ENCODE assay signal across 21 cellular contexts in the genomic region with DNA sequence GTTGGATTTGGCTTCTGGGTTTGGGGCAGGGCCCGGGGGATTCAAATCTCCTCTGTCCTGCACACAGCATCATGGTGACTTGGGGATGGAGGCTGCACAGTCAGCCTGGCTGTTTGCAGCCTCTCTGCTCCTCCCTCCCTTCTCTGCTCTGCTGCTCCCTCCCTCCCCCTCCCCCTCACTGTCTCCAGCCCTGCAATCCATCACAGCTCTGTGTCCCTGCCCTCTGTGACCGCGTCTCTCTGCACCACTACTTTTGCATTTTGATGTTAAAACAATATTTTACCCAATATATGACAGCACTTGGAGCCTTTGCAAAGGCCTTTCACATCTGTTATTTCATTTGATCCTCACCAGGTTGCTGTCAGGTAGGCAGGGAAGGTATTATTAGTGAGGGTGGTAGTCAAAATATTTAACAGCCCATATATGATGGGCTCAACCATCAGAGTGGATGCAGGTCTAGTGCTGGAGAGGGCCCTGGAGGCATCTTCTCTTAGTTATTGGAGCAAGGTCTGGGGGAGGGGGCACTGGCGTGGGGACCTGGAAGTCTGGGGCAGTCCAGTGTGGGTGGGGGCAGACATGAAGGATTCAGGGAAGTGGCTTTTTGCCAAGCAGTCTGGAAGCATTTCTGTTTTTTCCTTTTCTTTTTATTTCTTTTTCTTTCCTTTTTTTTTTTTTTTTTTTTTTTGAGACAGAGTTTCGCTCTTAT. TPM values are rescaled to one million over a fixed set of nuclear protein-coding genes. Genes with fewer than 3 reads are reported as not detected.
DNase-seq lines count a peak whose midpoint lies in the region; ATAC-seq and TF ChIP-seq lines count a peak whose summit lies in the region.
"Had no signal": no experiment of that assay in that cellular context is flagged by ENCODE, and none has a peak within 500 bp of the region (broad histone marks: within the 10 kb centered on the region; RNA-seq: fewer than 3 reads in every experiment).

No MANE protein-coding gene starts in this region.

- ATAC-seq in WTC11 (peak; percentile 50), GM18498 (IDR thresholded peaks at IDR 0.05; ENCODE audit: unreplicated experiment) (no peak)
- ATAC-seq: activated T-cell treated with anti-CD3 and anti-CD28 coated beads, Interleukin-2, amount 50 U/mL, for 72 hours; naive thymus-derived CD4-positive, alpha-beta T cell had no signal

- CTCF ChIA-PET in WTC11 (lab: Charles Lee) = interaction anchor here (0.6 kb wide), 2 partner anchors 245 to 426 kb away, joined by 3 read pairs; no protein-coding TSS in a partner anchor

- H3K4me2 ChIP-seq in KMS-11 = peak overlapping the region; percentile 22; the same call in 1 of the 2 replicates

- H3K4me3 Mint-ChIP-seq in WTC11 (no peak overlapping the region), nephron progenitor cell (peak overlapping the region; percentile 44)
- H3K4me3 Mint-ChIP-seq: activated CD4-positive, alpha-beta memory T cell treated with anti-CD3 and anti-CD28 coated beads, Interleukin-2, amount 10 ng/mL, durations not matched to agents 7 days and 5 days; activated naive CD8-positive, alpha-beta T cell; activated T-cell treated with anti-CD3 and anti-CD28 coated beads, Interleukin-2, amount 50 U/mL, for 72 hours; H9; naive thymus-derived CD4-positive, alpha-beta T cell had no signal

- no peak overlapping the region for H3K27ac ChIP-seq in KMS-11
- no peak overlapping the region for H3K27ac ChIP-seq in thyroid gland
- H3K27ac ChIP-seq: Peyer's patch, transverse colon had no signal

- no peak for TF ChIP-seq POLR2A in thyroid gland (IDR thresholded peaks at IDR 0.05)

- H3K4me3 ChIP-seq in KMS-11 (IDR thresholded peaks at IDR 0.05; ENCODE audit: insufficient read depth, low read depth, low read length) (no peak overlapping the region), thyroid gland (replicated peaks in 1 of 3) (no peak overlapping the region)
- H3K4me3 ChIP-seq: Peyer's patch, transverse colon had no signal

- 64 to 65% methylated on average over 5 of the region's 5 CpGs for WGBS in thyroid gland, 2 donors

- DNase-seq in ELF-1 (ENCODE audit: low read depth, low spot score) (peak; percentile 47), WTC11 (ENCODE audit: low spot score) (no peak), nephron progenitor cell (peak; percentile 69), thyroid gland (no peak), SKM-1 treated with dmso at 0.1 percent for 144 hours (lab: John Stamatoyannopoulos, UW; ENCODE audit: unreplicated experiment) (no peak)
- DNase-seq: activated T-cell treated with anti-CD3 and anti-CD28 coated beads, Interleukin-2, amount 50 U/mL, for 72 hours; DMS 273 treated with DMSO at 0.1 percent for 48 hours; H9; mammary epithelial cell; naive thymus-derived CD4-positive, alpha-beta T cell; NCI-H187; NCI-H524 treated with DMSO at 0.1 percent for 48 hours; Peyer's patch; stimulated activated CD4-positive, alpha-beta T cell treated with anti-CD3 and anti-CD28 coated beads, Interleukin-15, amount 100 ng/mL, for 24 hours; stimulated activated naive CD4-positive, alpha-beta T cell treated with Interleukin-2 at 50 U/mL for 16 hours; transverse colon had no signal

- no peaks in the 10 kb centered on the region for H3K79me2 ChIP-seq in KMS-11 (ENCODE audit: insufficient read depth, low read depth)

- no peaks in the 10 kb centered on the region for H3K9me3 ChIP-seq in thyroid gland
- H3K9me3 ChIP-seq: Peyer's patch, transverse colon had no signal

- peak overlapping the region; percentile 44; the same call in 1 of the 2 replicates for H2AFZ ChIP-seq in KMS-11 (ENCODE audit: low read depth)

- POLR2A ChIA-PET in WTC11 (lab: Charles Lee) = no interaction called here

- no peak for TF ChIP-seq CTCF in KMS-11 (conservative IDR thresholded peaks at IDR 0.05; ENCODE audit: low read depth, low read length)
- TF ChIP-seq CTCF in WTC11 (IDR thresholded peaks at IDR 0.05) = no peak
- TF ChIP-seq CTCF in nephron progenitor cell (IDR thresholded peaks at IDR 0.05) = no peak
- no peak for TF ChIP-seq CTCF in thyroid gland (IDR thresholded peaks at IDR 0.05)

- no peaks in the 10 kb centered on the region for H4K20me1 ChIP-seq in KMS-11 (ENCODE audit: insufficient read depth)

- H3K27me3 Mint-ChIP-seq in WTC11 (ENCODE audit: low read depth) (no peaks in the 10 kb centered on the region; the same call in 1 of the 2 replicates), nephron progenitor cell (ENCODE audit: low read depth, poor library complexity) (peaks cover 15% of the 10 kb centered on the region)

- intact Hi-C loops in thyroid gland (cut with DNase I) = no loop called here

- H3K36me3 ChIP-seq in KMS-11 (ENCODE audit: insufficient read depth) = no peaks in the 10 kb centered on the region
- no peaks in the 10 kb centered on the region for H3K36me3 ChIP-seq in thyroid gland
- H3K36me3 ChIP-seq: Peyer's patch, transverse colon had no signal

- H3K4me1 Mint-ChIP-seq in WTC11 (peaks cover 18% of the 10 kb centered on the region), nephron progenitor cell (peaks cover 47% of the 10 kb centered on the region)

- H3K27me3 ChIP-seq in KMS-11 (ENCODE audit: insufficient read depth, low read depth) = no peaks in the 10 kb centered on the region
- H3K27me3 ChIP-seq in thyroid gland = no peaks in the 10 kb centered on the region
- H3K27me3 ChIP-seq: Peyer's patch had no signal

- no peaks in the 10 kb centered on the region for H3K36me3 Mint-ChIP-seq in WTC11
- H3K36me3 Mint-ChIP-seq in nephron progenitor cell (ENCODE audit: low read depth) = peaks cover 7% of the 10 kb centered on the region
- H3K36me3 Mint-ChIP-seq: immature natural killer cell had no signal

- no peak overlapping the region for H3K9ac ChIP-seq in KMS-11

- H3K4me1 ChIP-seq in KMS-11 (ENCODE audit: low read depth, poor library complexity, severe bottlenecking) (peaks cover 13% of the 10 kb centered on the region), thyroid gland (no peaks in the 10 kb centered on the region)
- H3K4me1 ChIP-seq: Peyer's patch had no signal

- no peaks in the 10 kb centered on the region for H3K9me3 Mint-ChIP-seq in WTC11
- H3K9me3 Mint-ChIP-seq in nephron progenitor cell = peaks cover 8% of the 10 kb centered on the region
- H3K9me3 Mint-ChIP-seq: activated CD4-positive, alpha-beta memory T cell treated with anti-CD3 and anti-CD28 coated beads, Interleukin-2, amount 10 ng/mL, durations not matched to agents 7 days and 5 days had no signal

- H3K27ac Mint-ChIP-seq in WTC11 (no peak overlapping the region), nephron progenitor cell (peak overlapping the region; percentile 24)
- H3K27ac Mint-ChIP-seq: activated CD4-positive, alpha-beta memory T cell treated with anti-CD3 and anti-CD28 coated beads, Interleukin-2, amount 10 ng/mL, durations not matched to agents 7 days and 5 days; activated naive CD8-positive, alpha-beta T cell; H9; naive thymus-derived CD4-positive, alpha-beta T cell had no signal

TF ChIP-seq in WTC11, 78 proteins besides CTCF, POLR2A, EP300 and RAD21 (continues in another document):
- TF ChIP-seq, protein P1, sequence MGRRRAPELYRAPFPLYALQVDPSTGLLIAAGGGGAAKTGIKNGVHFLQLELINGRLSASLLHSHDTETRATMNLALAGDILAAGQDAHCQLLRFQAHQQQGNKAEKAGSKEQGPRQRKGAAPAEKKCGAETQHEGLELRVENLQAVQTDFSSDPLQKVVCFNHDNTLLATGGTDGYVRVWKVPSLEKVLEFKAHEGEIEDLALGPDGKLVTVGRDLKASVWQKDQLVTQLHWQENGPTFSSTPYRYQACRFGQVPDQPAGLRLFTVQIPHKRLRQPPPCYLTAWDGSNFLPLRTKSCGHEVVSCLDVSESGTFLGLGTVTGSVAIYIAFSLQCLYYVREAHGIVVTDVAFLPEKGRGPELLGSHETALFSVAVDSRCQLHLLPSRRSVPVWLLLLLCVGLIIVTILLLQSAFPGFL (CRISPR knock-in tag; IDR thresholded peaks at IDR 0.05; ENCODE audit: borderline replicate concordance) = no peak
- no peak for TF ChIP-seq JUN (CRISPR knock-in tag; IDR thresholded peaks at IDR 0.05)
- no peak for TF ChIP-seq ZNF416 (CRISPR knock-in tag; IDR thresholded peaks at IDR 0.05)
- TF ChIP-seq, protein P2, sequence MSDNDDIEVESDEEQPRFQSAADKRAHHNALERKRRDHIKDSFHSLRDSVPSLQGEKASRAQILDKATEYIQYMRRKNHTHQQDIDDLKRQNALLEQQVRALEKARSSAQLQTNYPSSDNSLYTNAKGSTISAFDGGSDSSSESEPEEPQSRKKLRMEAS (CRISPR knock-in tag; IDR thresholded peaks at IDR 0.05) = no peak
- no peak for TF ChIP-seq CBFB (CRISPR knock-in tag; IDR thresholded peaks at IDR 0.05; ENCODE audit: low read depth)
- TF ChIP-seq RELA (CRISPR knock-in tag; IDR thresholded peaks at IDR 0.05; ENCODE audit: borderline replicate concordance) = no peak
- TF ChIP-seq, protein P3, sequence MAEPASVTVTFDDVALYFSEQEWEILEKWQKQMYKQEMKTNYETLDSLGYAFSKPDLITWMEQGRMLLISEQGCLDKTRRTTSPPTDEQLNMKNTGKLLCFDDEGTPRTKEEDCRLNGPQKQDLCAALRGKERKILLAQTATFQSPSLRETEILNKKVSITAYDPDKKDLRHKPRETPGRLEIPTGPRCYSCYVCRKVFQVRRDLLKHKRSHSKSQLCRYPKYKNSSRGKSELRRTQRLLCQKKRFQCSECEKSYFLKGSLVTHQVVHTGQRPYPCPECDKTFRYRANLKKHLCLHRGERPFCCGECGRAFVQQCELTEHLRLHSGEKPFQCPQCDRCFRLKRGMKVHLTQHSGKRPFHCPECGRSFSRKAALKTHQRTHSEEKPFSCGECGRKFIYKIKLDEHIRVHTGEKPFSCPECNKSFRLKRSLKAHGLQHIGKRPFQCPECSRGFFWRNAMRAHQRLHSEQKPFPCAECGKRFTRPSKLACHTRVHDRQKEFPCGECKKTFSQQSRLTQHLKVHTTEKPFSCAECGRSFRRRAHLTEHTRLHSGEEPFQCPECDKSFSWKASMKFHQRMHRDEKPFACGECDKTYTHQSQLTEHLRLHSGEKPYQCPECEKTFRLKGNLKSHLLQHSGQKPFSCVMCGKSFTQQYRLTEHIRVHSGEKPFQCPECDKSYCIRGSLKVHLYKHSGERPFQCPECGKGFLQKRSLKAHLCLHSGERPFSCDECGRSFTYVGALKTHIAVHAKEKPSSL (CRISPR knock-in tag; conservative IDR thresholded peaks at IDR 0.05) = no peak
- no peak for TF ChIP-seq FOXK1 (CRISPR knock-in tag; IDR thresholded peaks at IDR 0.05)

RNA-seq across cellular contexts. Expression of a gene that starts 16.3 kb away (rescaled TPM):
- total RNA-seq in WTC11 (2021) = 44.9 to 49.5 TPM (median 46.1 TPM) in 3 replicates
- 100 to 1,000 TPM in 2 of 4 donors, 10 to 100 TPM in 2; 85.6 to 171 (median 103) TPM for total RNA-seq in thyroid gland

Comparison
In these comparisons a context has a peak if more than half of its experiments do, and no peak if none do; other contexts are left out.
1. DNase-seq: peak in ELF-1 (single experiment) and nephron progenitor cell (single experiment); none in WTC11 (single experiment), thyroid gland (0 of 2) and SKM-1 treated with dmso at 0.1 percent for 144 hours (single experiment).